Comparison of ENCODE assay signal across 1 cellular context in the genomic region with DNA sequence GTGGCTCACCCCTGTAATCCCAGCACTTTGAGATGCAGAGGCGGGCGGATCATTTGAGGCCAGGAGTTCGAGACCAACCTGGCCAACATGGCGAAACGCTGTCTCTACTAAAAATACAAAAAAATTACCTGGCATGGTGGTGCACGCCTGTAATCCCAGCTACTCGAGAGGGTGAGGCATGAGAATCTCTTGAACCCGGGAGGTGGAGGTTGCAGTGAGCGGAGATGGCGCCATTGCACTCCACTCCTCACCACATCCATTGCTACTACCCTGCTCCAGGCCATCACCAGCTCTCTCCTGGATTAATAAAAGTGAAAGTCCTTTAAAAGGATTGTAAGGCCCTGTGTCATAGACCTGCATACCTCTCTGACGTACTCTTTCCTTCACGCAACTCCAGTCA.
TF ChIP-seq lines count a peak whose summit lies in the region.

No MANE protein-coding gene starts in this region.

TF ChIP-seq in H1, 55 proteins besides CTCF, POLR2A, EP300 and RAD21 (continued from another document):
- TF ChIP-seq, protein P1, sequence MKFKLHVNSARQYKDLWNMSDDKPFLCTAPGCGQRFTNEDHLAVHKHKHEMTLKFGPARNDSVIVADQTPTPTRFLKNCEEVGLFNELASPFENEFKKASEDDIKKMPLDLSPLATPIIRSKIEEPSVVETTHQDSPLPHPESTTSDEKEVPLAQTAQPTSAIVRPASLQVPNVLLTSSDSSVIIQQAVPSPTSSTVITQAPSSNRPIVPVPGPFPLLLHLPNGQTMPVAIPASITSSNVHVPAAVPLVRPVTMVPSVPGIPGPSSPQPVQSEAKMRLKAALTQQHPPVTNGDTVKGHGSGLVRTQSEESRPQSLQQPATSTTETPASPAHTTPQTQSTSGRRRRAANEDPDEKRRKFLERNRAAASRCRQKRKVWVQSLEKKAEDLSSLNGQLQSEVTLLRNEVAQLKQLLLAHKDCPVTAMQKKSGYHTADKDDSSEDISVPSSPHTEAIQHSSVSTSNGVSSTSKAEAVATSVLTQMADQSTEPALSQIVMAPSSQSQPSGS (IDR thresholded peaks at IDR 0.05; ENCODE audit: low read length) = no peak
- TF ChIP-seq TBP (IDR thresholded peaks at IDR 0.05; ENCODE audit: low read depth, low read length) = no peak
- TF ChIP-seq, protein P2, sequence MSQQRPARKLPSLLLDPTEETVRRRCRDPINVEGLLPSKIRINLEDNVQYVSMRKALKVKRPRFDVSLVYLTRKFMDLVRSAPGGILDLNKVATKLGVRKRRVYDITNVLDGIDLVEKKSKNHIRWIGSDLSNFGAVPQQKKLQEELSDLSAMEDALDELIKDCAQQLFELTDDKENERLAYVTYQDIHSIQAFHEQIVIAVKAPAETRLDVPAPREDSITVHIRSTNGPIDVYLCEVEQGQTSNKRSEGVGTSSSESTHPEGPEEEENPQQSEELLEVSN (IDR thresholded peaks at IDR 0.05) = no peak
- TF ChIP-seq, protein P3, sequence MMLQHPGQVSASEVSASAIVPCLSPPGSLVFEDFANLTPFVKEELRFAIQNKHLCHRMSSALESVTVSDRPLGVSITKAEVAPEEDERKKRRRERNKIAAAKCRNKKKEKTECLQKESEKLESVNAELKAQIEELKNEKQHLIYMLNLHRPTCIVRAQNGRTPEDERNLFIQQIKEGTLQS (IDR thresholded peaks at IDR 0.05; ENCODE audit: insufficient read depth, low read depth, low read length) = no peak
- TF ChIP-seq MAX (IDR thresholded peaks at IDR 0.05) = no peak
- no peak for TF ChIP-seq CHD2 (IDR thresholded peaks at IDR 0.05; ENCODE audit: low read length)
- TF ChIP-seq MAFK (IDR thresholded peaks at IDR 0.05; ENCODE audit: low read depth, low read length) = no peak
- TF ChIP-seq CREB1 (IDR thresholded peaks at IDR 0.05) = no peak
- no peak for TF ChIP-seq KDM1A (IDR thresholded peaks at IDR 0.05; ENCODE audit: borderline replicate concordance, low read length)
